ENCODE assay signal across 17 cellular contexts in the genomic region with DNA sequence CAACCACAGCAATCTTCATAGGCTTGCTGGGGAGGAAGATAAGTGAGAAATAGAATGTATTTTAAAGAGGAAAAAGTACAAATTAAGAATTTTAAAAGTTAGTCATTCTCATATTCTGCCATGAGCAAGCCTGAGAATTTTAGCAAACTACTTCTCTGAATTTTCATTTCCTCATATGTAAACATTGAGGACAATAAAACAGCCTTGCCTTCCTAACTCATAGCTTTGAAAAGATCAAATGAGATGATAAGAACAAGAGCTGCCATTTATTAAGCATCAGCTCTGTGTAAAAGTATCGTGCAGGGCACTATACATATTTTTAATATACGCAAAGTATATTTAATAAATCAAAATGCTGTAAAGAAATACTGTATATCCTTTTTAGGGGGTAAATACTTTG.
DNase-seq lines count a peak whose midpoint lies in the region; ATAC-seq, FAIRE-seq and TF ChIP-seq lines count a peak whose summit lies in the region.
"Had no signal": no experiment of that assay in that cellular context is flagged by ENCODE, and none has a peak within 500 bp of the region (broad histone marks: within the 10 kb centered on the region; RNA-seq: fewer than 3 reads in every experiment).

No MANE protein-coding gene starts in this region.

- H3K79me2 ChIP-seq in GM12878 (ENCODE audit: control insufficient read depth, insufficient read depth, low read length): no peaks in the 10 kb centered on the region

- H3K9ac ChIP-seq in GM12878 (ENCODE audit: control insufficient read depth, insufficient read depth, low read length): no peak overlapping the region

- CTCF ChIA-PET in HEK293 (lab: Yijun Ruan, JAX): interaction anchor here (0.9 to 1.7 kb wide), 2 partner anchors 9 to 473 kb away, joined by 3 to 4 read pairs; no protein-coding TSS in a partner anchor
- CTCF ChIA-PET in GM12878 (lab: Yijun Ruan, JAX): no interaction called here

- H3K36me3 ChIP-seq in HEK293 (ENCODE audit: control insufficient read depth in 2 of 2, insufficient read depth in 1 of 2, low read length in 2 of 2) (peaks cover 0 to 4% of the 10 kb centered on the region in 2 experiments; a peak in 2 of 3 replicates), GM12878 (ENCODE audit: control insufficient read depth in 2 of 2, insufficient read depth in 2 of 2, low read length in 1 of 2) (no peaks in the 10 kb centered on the region), psoas muscle (ENCODE audit: insufficient read depth in 1 of 2, low read depth in 1 of 2) (no peaks in the 10 kb centered on the region)
- H3K36me3 ChIP-seq: BE2C had no signal

- H3K4me1 ChIP-seq in HEK293 (ENCODE audit: control insufficient read depth, insufficient read depth, low read length) (no peaks in the 10 kb centered on the region), GM12878 (ENCODE audit: control insufficient read depth, insufficient read depth, low read length) (no peaks in the 10 kb centered on the region), psoas muscle (peaks cover 13% of the 10 kb centered on the region)
- H3K4me1 ChIP-seq: BE2C had no signal

- no peak overlapping the region for H3K27ac ChIP-seq in HEK293 (ENCODE audit: extremely low read depth, low read depth, low read length)
- no peak overlapping the region for H3K27ac ChIP-seq in GM12878 (ENCODE audit: control insufficient read depth, insufficient read depth)
- H3K27ac ChIP-seq in psoas muscle: peak overlapping the region; percentile 58

- H2AFZ ChIP-seq in GM12878 (ENCODE audit: control insufficient read depth, low read depth, low read length): no peak overlapping the region

- POLR2A ChIA-PET in HEK293 (lab: Yijun Ruan, JAX): no interaction called here
- POLR2A ChIA-PET in GM12878 (lab: Charles Lee): no interaction called here

- no peak overlapping the region for H3K4me2 ChIP-seq in GM12878 (ENCODE audit: control insufficient read depth, insufficient read depth)

- no peak for TF ChIP-seq EP300 in GM12878 (IDR thresholded peaks at IDR 0.05; ENCODE audit: borderline replicate concordance in 1 of 2, control insufficient read depth in 1 of 2, low read depth in 2 of 2, low read length in 2 of 2)

- TF ChIP-seq CTCF in HEK293 (tag by site-specific recombination; IDR thresholded peaks at IDR 0.05) (no peak), GM12878 (IDR thresholded peaks at IDR 0.05 in 2 of 3, conservative IDR thresholded peaks at IDR 0.05 in 1 of 3; ENCODE audit: control insufficient read depth in 2 of 3, extremely low read depth in 1 of 3, insufficient read depth in 1 of 3, low read depth in 3 of 3, low read length in 3 of 3) (no peak), psoas muscle (IDR thresholded peaks at IDR 0.05) (no peak)

- TF ChIP-seq POLR2A in GM12878 (IDR thresholded peaks at IDR 0.05; ENCODE audit: low read depth, low read length): no peak

- H4K20me1 ChIP-seq in GM12878 (ENCODE audit: control insufficient read depth, insufficient read depth): no peaks in the 10 kb centered on the region

- no peak for TF ChIP-seq RAD21 in GM12878 (IDR thresholded peaks at IDR 0.05; ENCODE audit: insufficient read depth, low read depth, low read length)

- intact Hi-C loops in GM12878 (cut with micrococcal nuclease; ENCODE audit: unreplicated experiment): no loop called here
- intact Hi-C loops in psoas muscle (cut with DNase I): no loop called here
- intact Hi-C loops in sciatic nerve (cut with DNase I): no loop called here

- no peak for ATAC-seq in GM12878
- no peak for ATAC-seq in psoas muscle
- ATAC-seq in GM21447 (IDR thresholded peaks at IDR 0.05; ENCODE audit: unreplicated experiment): no peak
- no peak for ATAC-seq in sciatic nerve
- ATAC-seq in GM19455 (IDR thresholded peaks at IDR 0.05; ENCODE audit: unreplicated experiment): no peak

- RAD21 ChIA-PET in GM12878 (lab: Charles Lee; ENCODE audit: unreplicated experiment): no interaction called here

- H3K4me3 ChIP-seq in HEK293 (ENCODE audit: low read depth, low read length) (no peak overlapping the region), GM12878 (no peak overlapping the region), psoas muscle (no peak overlapping the region)

- peak; percentile 47 for DNase-seq in HT-29 (ENCODE audit: low spot score)
- no peak for DNase-seq in GM12878 (ENCODE audit: low read depth, low spot score)
- DNase-seq in psoas muscle: no peak
- no peak for DNase-seq in sciatic nerve (ENCODE audit: low spot score)
- DNase-seq: ACHN; BE2C; CD4-positive, alpha-beta T cell; DMS153; DMS79; GDM1; H9; KG1 had no signal

- 62% methylated on average over 2 of the region's 2 CpGs for WGBS in GM12878 (ENCODE audit: insufficient coverage, insufficient replicate concordance, low lambda C conversion rate, missing lambda C conversion rate)
- WGBS in psoas muscle, 3 donors: 88 to 95% (median 88%) methylated on average over 2 of the region's 2 CpGs

- SMC1A ChIA-PET in GM12878 (lab: Charles Lee; ENCODE audit: uncharacterized antibody, unreplicated experiment): interaction anchor here (0.8 kb wide), 1 partner anchor 19 kb away, joined by 3 read pairs; no protein-coding TSS in a partner anchor

- H3K9me3 ChIP-seq in HEK293 (ENCODE audit: control insufficient read depth, insufficient read depth, low read depth, low read length) (no peaks in the 10 kb centered on the region), GM12878 (replicated peaks; ENCODE audit: control insufficient read depth, insufficient read depth, low read length) (no peaks in the 10 kb centered on the region), psoas muscle (no peaks in the 10 kb centered on the region)
- H3K9me3 ChIP-seq: BE2C had no signal

- peak; percentile 7 for FAIRE-seq in GM12878 (lab: Jason Lieb, UNC)
- FAIRE-seq: A204.1, H1 had no signal

- in situ Hi-C loops in GM12878 (cut with MboI): no loop called here

- BruUV-seq in GM12878 (replicated peaks; lab: Mats Ljungman, UMichigan): no TSS peak

- H3K27me3 ChIP-seq in GM12878 (replicated peaks in 1 of 2; ENCODE audit: control insufficient read depth in 2 of 2, insufficient read depth in 2 of 2, low read length in 1 of 2) (peaks cover 0 to 3% of the 10 kb centered on the region in 2 experiments; a peak in 1 of 4 replicates), psoas muscle (ENCODE audit: insufficient read depth in 3 of 3, low read length in 2 of 3) (no peaks in the 10 kb centered on the region)
- H3K27me3 ChIP-seq: BE2C had no signal

TF ChIP-seq in HEK293, 187 proteins besides CTCF, POLR2A, EP300 and RAD21:
- TF ChIP-seq ZNF623 (tag by site-specific recombination; IDR thresholded peaks at IDR 0.05) (no peak), GLI2 (tag by site-specific recombination; IDR thresholded peaks at IDR 0.05; ENCODE audit: borderline replicate concordance, low read depth) (no peak)
- TF ChIP-seq, protein P1, sequence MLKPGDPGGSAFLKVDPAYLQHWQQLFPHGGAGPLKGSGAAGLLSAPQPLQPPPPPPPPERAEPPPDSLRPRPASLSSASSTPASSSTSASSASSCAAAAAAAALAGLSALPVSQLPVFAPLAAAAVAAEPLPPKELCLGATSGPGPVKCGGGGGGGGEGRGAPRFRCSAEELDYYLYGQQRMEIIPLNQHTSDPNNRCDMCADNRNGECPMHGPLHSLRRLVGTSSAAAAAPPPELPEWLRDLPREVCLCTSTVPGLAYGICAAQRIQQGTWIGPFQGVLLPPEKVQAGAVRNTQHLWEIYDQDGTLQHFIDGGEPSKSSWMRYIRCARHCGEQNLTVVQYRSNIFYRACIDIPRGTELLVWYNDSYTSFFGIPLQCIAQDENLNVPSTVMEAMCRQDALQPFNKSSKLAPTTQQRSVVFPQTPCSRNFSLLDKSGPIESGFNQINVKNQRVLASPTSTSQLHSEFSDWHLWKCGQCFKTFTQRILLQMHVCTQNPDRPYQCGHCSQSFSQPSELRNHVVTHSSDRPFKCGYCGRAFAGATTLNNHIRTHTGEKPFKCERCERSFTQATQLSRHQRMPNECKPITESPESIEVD (tag by site-specific recombination; IDR thresholded peaks at IDR 0.05): 0 out of 2 replicates have a peak, but pooled peaks have one; percentile 21

TF ChIP-seq in GM12878, 131 proteins besides CTCF, POLR2A, EP300 and RAD21 (continues in another document):
- TF ChIP-seq TCF12 (IDR thresholded peaks at IDR 0.05; ENCODE audit: low read depth, low read length) (no peak), ASH2L (IDR thresholded peaks at IDR 0.05; ENCODE audit: borderline replicate concordance, low read depth) (no peak), ZSCAN29 (IDR thresholded peaks at IDR 0.05) (no peak), FOS (IDR thresholded peaks at IDR 0.05; ENCODE audit: borderline replicate concordance, extremely low read depth, insufficient read length) (no peak), KDM1A (IDR thresholded peaks at IDR 0.05; ENCODE audit: borderline replicate concordance) (no peak), YY1 (IDR thresholded peaks at IDR 0.05; ENCODE audit: low read depth, low read length) (no peak), MTA3 (IDR thresholded peaks at IDR 0.05; ENCODE audit: borderline replicate concordance, low read length) (no peak), BMI1 (IDR thresholded peaks at IDR 0.05; ENCODE audit: borderline replicate concordance) (no peak)
- TF ChIP-seq, protein P2, sequence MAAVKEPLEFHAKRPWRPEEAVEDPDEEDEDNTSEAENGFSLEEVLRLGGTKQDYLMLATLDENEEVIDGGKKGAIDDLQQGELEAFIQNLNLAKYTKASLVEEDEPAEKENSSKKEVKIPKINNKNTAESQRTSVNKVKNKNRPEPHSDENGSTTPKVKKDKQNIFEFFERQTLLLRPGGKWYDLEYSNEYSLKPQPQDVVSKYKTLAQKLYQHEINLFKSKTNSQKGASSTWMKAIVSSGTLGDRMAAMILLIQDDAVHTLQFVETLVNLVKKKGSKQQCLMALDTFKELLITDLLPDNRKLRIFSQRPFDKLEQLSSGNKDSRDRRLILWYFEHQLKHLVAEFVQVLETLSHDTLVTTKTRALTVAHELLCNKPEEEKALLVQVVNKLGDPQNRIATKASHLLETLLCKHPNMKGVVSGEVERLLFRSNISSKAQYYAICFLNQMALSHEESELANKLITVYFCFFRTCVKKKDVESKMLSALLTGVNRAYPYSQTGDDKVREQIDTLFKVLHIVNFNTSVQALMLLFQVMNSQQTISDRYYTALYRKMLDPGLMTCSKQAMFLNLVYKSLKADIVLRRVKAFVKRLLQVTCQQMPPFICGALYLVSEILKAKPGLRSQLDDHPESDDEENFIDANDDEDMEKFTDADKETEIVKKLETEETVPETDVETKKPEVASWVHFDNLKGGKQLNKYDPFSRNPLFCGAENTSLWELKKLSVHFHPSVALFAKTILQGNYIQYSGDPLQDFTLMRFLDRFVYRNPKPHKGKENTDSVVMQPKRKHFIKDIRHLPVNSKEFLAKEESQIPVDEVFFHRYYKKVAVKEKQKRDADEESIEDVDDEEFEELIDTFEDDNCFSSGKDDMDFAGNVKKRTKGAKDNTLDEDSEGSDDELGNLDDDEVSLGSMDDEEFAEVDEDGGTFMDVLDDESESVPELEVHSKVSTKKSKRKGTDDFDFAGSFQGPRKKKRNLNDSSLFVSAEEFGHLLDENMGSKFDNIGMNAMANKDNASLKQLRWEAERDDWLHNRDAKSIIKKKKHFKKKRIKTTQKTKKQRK (IDR thresholded peaks at IDR 0.05; ENCODE audit: low read depth, low read length): no peak
